In the genomic region with DNA sequence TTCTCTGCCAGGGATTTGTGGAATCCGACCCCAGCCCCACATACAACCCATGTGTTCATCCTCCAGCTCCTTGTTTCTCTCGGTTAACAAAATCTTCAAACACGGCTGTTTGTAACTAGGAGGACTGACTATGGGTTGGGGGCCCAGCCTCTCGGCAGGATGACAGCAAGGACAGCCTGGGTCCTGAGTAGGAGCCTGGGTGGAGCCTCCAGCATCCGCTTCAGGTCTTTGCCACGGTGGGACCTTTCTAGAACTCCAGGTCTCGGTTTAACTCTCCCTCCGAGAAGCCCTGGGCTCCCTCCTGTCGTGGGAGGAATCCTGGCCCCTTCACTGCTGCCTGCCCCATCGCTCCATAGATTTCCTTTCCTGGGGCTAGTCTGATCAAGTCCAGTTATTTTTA, we compare ENCODE assay signal across 22 cellular contexts.
"Had no signal": no experiment of that assay in that cellular context is flagged by ENCODE, and none has a peak within 500 bp of the region (broad histone marks: within the 10 kb centered on the region; RNA-seq: fewer than 3 reads in every experiment).

No MANE protein-coding gene starts in this region.

- H3K27ac ChIP-seq: KMS-11, SJSA1 had no signal

- H3K4me1 ChIP-seq: SJSA1 had no signal

- ATAC-seq: activated CD8-positive, alpha-beta T cell treated with anti-CD3 and anti-CD28 coated beads, Interleukin-2, amount 10 ng/mL, durations not matched to agents 7 days and 5 days; activated naive CD4-positive, alpha-beta T cell treated with anti-CD3 and anti-CD28 coated beads, Interleukin-2, amount 50 U/mL, for 72 hours; PC-3; WTC11 had no signal

- H3K9me3 ChIP-seq: SJSA1 had no signal

- FAIRE-seq: RCC 7860 had no signal

- H3K27ac Mint-ChIP-seq: activated CD8-positive, alpha-beta T cell treated with anti-CD3 and anti-CD28 coated beads, Interleukin-2, amount 10 ng/mL, durations not matched to agents 7 days and 5 days; activated naive CD4-positive, alpha-beta T cell treated with anti-CD3 and anti-CD28 coated beads, Interleukin-2, amount 50 U/mL, for 72 hours; T-helper 1 cell treated with Interleukin-12 subunit alpha and Interleukin-12 subunit beta and Interleukin-4 antibody, amounts not matched to agents 30 μg/mL and 1 μg/mL, for 36 hours; WTC11 had no signal

- H3K9me3 Mint-ChIP-seq: activated naive CD4-positive, alpha-beta T cell treated with anti-CD3 and anti-CD28 coated beads, Interleukin-2, amount 50 U/mL, for 72 hours; T-helper 1 cell treated with Interleukin-12 subunit alpha and Interleukin-12 subunit beta and Interleukin-4 antibody, amounts not matched to agents 30 μg/mL and 1 μg/mL, for 36 hours; WTC11 had no signal

- H3K9ac ChIP-seq: KMS-11 had no signal

- H3K36me3 Mint-ChIP-seq: activated naive CD4-positive, alpha-beta T cell treated with anti-CD3 and anti-CD28 coated beads, Interleukin-2, amount 50 U/mL, for 72 hours; WTC11 had no signal

- H3K36me3 ChIP-seq: SJSA1 had no signal

- DNase-seq: activated CD4-positive, alpha-beta T cell treated with anti-CD3 and anti-CD28 coated beads for 48 hours; activated CD4-positive, alpha-beta T cell treated with anti-CD3 and anti-CD28 coated beads, Interleukin-2, amount 50 U/mL, for 4 hours; activated CD4-positive, CD25-positive, alpha-beta regulatory T cell treated with anti-CD3 and anti-CD28 coated beads, Interleukin-2, amount 50 U/mL, for 72 hours; activated CD8-positive, alpha-beta memory T cell treated with anti-CD3 and anti-CD28 coated beads, Interleukin-2, amount 50 U/mL, for 48 hours; activated CD8-positive, alpha-beta T cell treated with anti-CD3 and anti-CD28 coated beads, Interleukin-2, amount 10 ng/mL, durations not matched to agents 7 days and 5 days; activated T-cell treated with anti-CD3 and anti-CD28 coated beads, Interleukin-2, amount 50 U/mL, for 1 hour; NCI-H1092; NCI-H1417; NCI-H1694; NCI-H2029; NCI-H2107; NCI-H446; NCI-H524; PC-3; SHP77; T-helper 9 cell had no signal

- H3K4me2 ChIP-seq: KMS-11 had no signal

- H3K4me3 Mint-ChIP-seq: activated CD8-positive, alpha-beta T cell treated with anti-CD3 and anti-CD28 coated beads, Interleukin-2, amount 10 ng/mL, durations not matched to agents 7 days and 5 days; T-helper 1 cell treated with Interleukin-12 subunit alpha and Interleukin-12 subunit beta and Interleukin-4 antibody, amounts not matched to agents 30 μg/mL and 1 μg/mL, for 36 hours; WTC11 had no signal

- H3K4me3 ChIP-seq: SJSA1 had no signal
